ENCODE assay signal across 31 cellular contexts in the genomic region with DNA sequence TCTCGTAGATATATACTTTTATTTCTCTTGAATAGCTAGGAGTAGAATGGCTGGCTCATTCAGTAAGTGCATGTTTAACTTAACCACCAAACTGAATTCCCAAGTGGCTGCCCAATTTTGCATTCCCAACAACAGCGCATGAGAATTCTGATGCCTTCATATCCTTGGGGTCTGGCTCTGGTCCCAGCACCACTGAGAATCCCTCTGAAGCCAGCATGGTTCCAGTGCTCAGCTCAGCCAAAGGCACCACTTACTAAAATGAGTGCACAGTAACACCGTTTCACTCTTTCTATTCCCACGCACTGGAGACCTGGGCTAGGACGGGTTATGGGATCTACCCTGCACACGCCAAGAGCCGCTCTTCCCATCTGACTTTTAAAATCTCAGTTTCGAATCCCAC.
DNase-seq lines count a peak whose midpoint lies in the region; ATAC-seq and TF ChIP-seq lines count a peak whose summit lies in the region.
"Had no signal": no experiment of that assay in that cellular context is flagged by ENCODE, and none has a peak within 500 bp of the region (broad histone marks: within the 10 kb centered on the region; RNA-seq: fewer than 3 reads in every experiment).

No MANE protein-coding gene starts in this region.

- DNase-seq in GM04504 (ENCODE audit: low read depth), result peak; percentile 7
- peak; percentile 69 for DNase-seq in astrocyte of the cerebellum (ENCODE audit: low read depth)
- peak; percentile 35 for DNase-seq in fibroblast of gingiva (ENCODE audit: low read depth)
- DNase-seq in smooth muscle cell of the brain vasculature (ENCODE audit: low read depth, low spot score), result peak; percentile 86
- no peak for DNase-seq in HuH-7 (ENCODE audit: low spot score)
- no peak for DNase-seq in activated T-cell treated with anti-CD3 and anti-CD28 coated beads, Interleukin-2, amount 50 U/mL, for 72 hours
- DNase-seq: activated B cell treated with CpG ODN at 0.5 μM for 24 hours; activated CD4-positive, alpha-beta T cell treated with anti-CD3 and anti-CD28 coated beads, Interleukin-2, amount 10 ng/mL, durations not matched to agents 7 days and 5 days; activated effector memory CD4-positive, alpha-beta T cell treated with anti-CD3 and anti-CD28 coated beads, Interleukin-2, amount 50 U/mL, for 16 hours; activated T-cell treated with anti-CD3 and anti-CD28 coated beads, Interleukin-2, amount 50 U/mL, for 1 hour; Calu3; dermis blood vessel endothelial cell; EL; kidney glomerular epithelial cell; naive thymus-derived CD4-positive, alpha-beta T cell; NCI-H1092; NCI-H1694; NCI-H510A; occipital lobe; RPMI8226; sigmoid colon; stimulated activated CD4-positive, alpha-beta T cell treated with anti-CD3 and anti-CD28 coated beads, Interleukin-4, amount 100 ng/mL, for 24 hours had no signal

- H3K27ac Mint-ChIP-seq in activated T-cell treated with anti-CD3 and anti-CD28 coated beads, Interleukin-2, amount 50 U/mL, for 72 hours, result no peak overlapping the region
- H3K27ac Mint-ChIP-seq: activated B cell treated with CpG ODN at 0.5 μM for 24 hours; activated CD4-positive, alpha-beta T cell treated with anti-CD3 and anti-CD28 coated beads, Interleukin-2, amount 10 ng/mL, durations not matched to agents 7 days and 5 days; activated naive CD8-positive, alpha-beta T cell; mesothelial cell of epicardium; naive thymus-derived CD4-positive, alpha-beta T cell had no signal

- ATAC-seq in HG03432 (IDR thresholded peaks at IDR 0.05; ENCODE audit: unreplicated experiment), result no peak
- no peak for ATAC-seq in activated T-cell treated with anti-CD3 and anti-CD28 coated beads, Interleukin-2, amount 50 U/mL, for 72 hours (replicated peaks in 1 of 2)
- ATAC-seq: gastroesophageal sphincter; HCT116; naive thymus-derived CD4-positive, alpha-beta T cell had no signal

- no peak overlapping the region for H3K4me3 ChIP-seq in astrocyte of the cerebellum (ENCODE audit: low read depth, low read length)
- H3K4me3 ChIP-seq: esophagus muscularis mucosa, gastroesophageal sphincter, hepatocyte, sigmoid colon, tibial nerve had no signal

- no peaks in the 10 kb centered on the region for H3K36me3 Mint-ChIP-seq in activated T-cell treated with anti-CD3 and anti-CD28 coated beads, Interleukin-2, amount 50 U/mL, for 72 hours (ENCODE audit: insufficient read depth in 2 of 2)
- H3K36me3 Mint-ChIP-seq: activated naive CD8-positive, alpha-beta T cell; mesothelial cell of epicardium; naive thymus-derived CD4-positive, alpha-beta T cell had no signal

- H3K27me3 Mint-ChIP-seq in activated T-cell treated with anti-CD3 and anti-CD28 coated beads, Interleukin-2, amount 50 U/mL, for 72 hours (ENCODE audit: low read depth), result no peaks in the 10 kb centered on the region
- H3K27me3 Mint-ChIP-seq: activated B cell treated with CpG ODN at 0.5 μM for 24 hours; activated CD4-positive, alpha-beta T cell treated with anti-CD3 and anti-CD28 coated beads, Interleukin-2, amount 10 ng/mL, durations not matched to agents 7 days and 5 days; activated naive CD8-positive, alpha-beta T cell; central memory CD8-positive, alpha-beta T cell had no signal

- no peak for TF ChIP-seq CTCF in astrocyte of the cerebellum (IDR thresholded peaks at IDR 0.05; ENCODE audit: low read depth, low read length, missing control alignments)

- no peaks in the 10 kb centered on the region for H3K9me3 Mint-ChIP-seq in activated T-cell treated with anti-CD3 and anti-CD28 coated beads, Interleukin-2, amount 50 U/mL, for 72 hours
- H3K9me3 Mint-ChIP-seq: activated B cell treated with CpG ODN at 0.5 μM for 24 hours; activated CD4-positive, alpha-beta T cell treated with anti-CD3 and anti-CD28 coated beads, Interleukin-2, amount 10 ng/mL, durations not matched to agents 7 days and 5 days; central memory CD8-positive, alpha-beta T cell; mesothelial cell of epicardium had no signal

- no peak overlapping the region for H3K4me3 Mint-ChIP-seq in activated T-cell treated with anti-CD3 and anti-CD28 coated beads, Interleukin-2, amount 50 U/mL, for 72 hours
- H3K4me3 Mint-ChIP-seq: activated B cell treated with CpG ODN at 0.5 μM for 24 hours; activated CD4-positive, alpha-beta T cell treated with anti-CD3 and anti-CD28 coated beads, Interleukin-2, amount 10 ng/mL, durations not matched to agents 7 days and 5 days; activated naive CD8-positive, alpha-beta T cell; central memory CD8-positive, alpha-beta T cell; mesothelial cell of epicardium; naive thymus-derived CD4-positive, alpha-beta T cell had no signal

- in situ Hi-C loops in astrocyte of the cerebellum (cut with HindIII; ENCODE audit: low sequenced_read_pairs), result no loop called here

- peaks cover 17% of the 10 kb centered on the region for H3K4me1 Mint-ChIP-seq in activated T-cell treated with anti-CD3 and anti-CD28 coated beads, Interleukin-2, amount 50 U/mL, for 72 hours (ENCODE audit: low read depth)
- H3K4me1 Mint-ChIP-seq: mesothelial cell of epicardium had no signal

Comparison
In these comparisons a context has a peak if more than half of its experiments do, and no peak if none do; other contexts are left out.
1. DNase-seq: peak in GM04504 (single experiment), astrocyte of the cerebellum (single experiment), fibroblast of gingiva (single experiment) and smooth muscle cell of the brain vasculature (single experiment); none in HuH-7 (single experiment) and activated T-cell treated with anti-CD3 and anti-CD28 coated beads, Interleukin-2, amount 50 U/mL, for 72 hours (0 of 2).